In genomic region chr1:61184714-61185106, GRCh38 we compare ENCODE assay signal across 12 cellular contexts.
DNase-seq lines count a peak whose midpoint lies in the region; ATAC-seq and TF ChIP-seq lines count a peak whose summit lies in the region.
"Had no signal": no experiment of that assay in that cellular context is flagged by ENCODE, and none has a peak within 500 bp of the region (broad histone marks: within the 10 kb centered on the region; RNA-seq: fewer than 3 reads in every experiment).

No MANE protein-coding gene starts in this region.

- CTCF ChIA-PET in PC-9 (lab: Charles Lee): no interaction called here

- WGBS in lung, 2 donors: 14 to 15% methylated on average over 3 of the region's 3 CpGs

- TF ChIP-seq CTCF in PC-9 (conservative IDR thresholded peaks at IDR 0.05) (no peak), choroid plexus epithelial cell (conservative IDR thresholded peaks at IDR 0.05; ENCODE audit: low read depth, low read length) (no peak), lung (IDR thresholded peaks at IDR 0.05; ENCODE audit: control extremely low read depth, extremely low read depth) (no peak), thoracic aorta (IDR thresholded peaks at IDR 0.05) (no peak)

- BruUV-seq in PC-9 (replicated peaks; lab: Mats Ljungman, UMichigan): no TSS peak

- H3K36me3 ChIP-seq in PC-9 (ENCODE audit: low read depth): no peaks in the 10 kb centered on the region
- H3K36me3 ChIP-seq in lung (ENCODE audit: control insufficient read depth in 2 of 2, insufficient read depth in 2 of 2, low read length in 2 of 2): no peaks in the 10 kb centered on the region
- no peaks in the 10 kb centered on the region for H3K36me3 ChIP-seq in thoracic aorta

- H3K4me3 ChIP-seq in PC-9 (no peak overlapping the region), choroid plexus epithelial cell (ENCODE audit: low read depth, low read length) (peak overlapping the region; percentile 34), lung (no peak overlapping the region), thoracic aorta (peak overlapping the region; percentile 67)

- no peaks in the 10 kb centered on the region for H3K9me3 ChIP-seq in PC-9 (ENCODE audit: insufficient read depth, low read depth)
- no peaks in the 10 kb centered on the region for H3K9me3 ChIP-seq in lung (ENCODE audit: control insufficient read depth in 2 of 2, insufficient read depth in 1 of 2, low read length in 1 of 2)
- H3K9me3 ChIP-seq in thoracic aorta: no peaks in the 10 kb centered on the region

- peak; percentile 22 for ATAC-seq in lung (ENCODE audit: insufficient read depth, low FRiP score)
- ATAC-seq in thoracic aorta (ENCODE audit: insufficient number of reproducible peaks, low FRiP score, low read depth): no peak
- no peak for ATAC-seq in GM19397 (IDR thresholded peaks at IDR 0.05; ENCODE audit: unreplicated experiment)
- ATAC-seq: activated CD8-positive, alpha-beta T cell treated with anti-CD3 and anti-CD28 coated beads, Interleukin-2, amount 10 ng/mL, durations not matched to agents 7 days and 5 days had no signal

- H3K27me3 ChIP-seq in PC-9 (ENCODE audit: insufficient read depth, low read depth): no peaks in the 10 kb centered on the region
- no peaks in the 10 kb centered on the region for H3K27me3 ChIP-seq in lung (ENCODE audit: control insufficient read depth, insufficient read depth)
- no peaks in the 10 kb centered on the region for H3K27me3 ChIP-seq in thoracic aorta (replicated peaks; ENCODE audit: insufficient read depth)

- no peaks in the 10 kb centered on the region for H3K9me2 ChIP-seq in PC-9 (ENCODE audit: insufficient read depth)

- H3F3A ChIP-seq in PC-9 (ENCODE audit: insufficient read depth, low read depth): peaks cover 3% of the 10 kb centered on the region; the same call in 1 of the 2 replicates

- no peaks in the 10 kb centered on the region for H3K79me2 ChIP-seq in PC-9 (ENCODE audit: low read depth)

- H2AFZ ChIP-seq in PC-9: no peak overlapping the region

- intact Hi-C loops in PC-9 (cut with micrococcal nuclease; ENCODE audit: unreplicated experiment): loop anchor here (5.0 kb wide), 2 partner anchors 107 to 153 kb away; no protein-coding TSS in a partner anchor

- DNase-seq in PC-9 (no peak), choroid plexus epithelial cell (ENCODE audit: low read depth) (no peak), lung (ENCODE audit: low spot score) (no peak), thoracic aorta (ENCODE audit: low spot score) (no peak), iPS-NIHi11 (ENCODE audit: low spot score) (no peak), CD1c-positive myeloid dendritic cell (ENCODE audit: extremely low spot score) (no peak), mucosa of gallbladder (ENCODE audit: low spot score) (no peak)
- DNase-seq: activated CD8-positive, alpha-beta T cell treated with anti-CD3 and anti-CD28 coated beads, Interleukin-2, amount 10 ng/mL, durations not matched to agents 7 days and 5 days; activated naive CD8-positive, alpha-beta T cell treated with anti-CD3 and anti-CD28 coated beads for 36 hours; MM.1S; NCI-H524 treated with DMSO at 0.1 percent for 48 hours had no signal

- H3K4me1 ChIP-seq in PC-9 (replicated peaks; ENCODE audit: insufficient read depth) (peaks cover 12% of the 10 kb centered on the region), lung (ENCODE audit: control insufficient read depth in 2 of 2, insufficient read depth in 2 of 2, low read length in 2 of 2) (peaks cover 0 to 17% of the 10 kb centered on the region in 2 donors), thoracic aorta (ENCODE audit: control insufficient read depth in 1 of 2, low read depth in 2 of 2) (peaks cover 31 to 88% of the 10 kb centered on the region in 2 donors)

- POLR2A ChIA-PET in PC-9 (lab: Charles Lee; ENCODE audit: unreplicated experiment): interaction anchor here (0.5 to 0.6 kb wide), 2 partner anchors 190 to 296 kb away, joined by 3 to 4 read pairs; no protein-coding TSS in a partner anchor

- peak overlapping the region; percentile 39 for H3K4me2 ChIP-seq in PC-9

- no peaks in the 10 kb centered on the region for H4K20me1 ChIP-seq in PC-9 (ENCODE audit: insufficient read depth)

- H3K27ac ChIP-seq in PC-9 (peak overlapping the region; percentile 30), lung (ENCODE audit: low read depth in 1 of 2, low read length in 1 of 2) (peak overlapping the region; percentile 85 to 97), thoracic aorta (peak overlapping the region; percentile 86)

Comparison
In these comparisons a context has a peak if more than half of its experiments do, and no peak if none do; other contexts are left out.
1. H3K27ac ChIP-seq: peak in every context shown above with its lines; median percentile 91 in lung; 86 in thoracic aorta; 30 in PC-9.
2. H3K4me3 ChIP-seq: peak in choroid plexus epithelial cell (single experiment) and thoracic aorta (single experiment); none in PC-9 (single experiment) and lung (single experiment).